14 cellular contexts compared by ENCODE assay signal in the genomic region with DNA sequence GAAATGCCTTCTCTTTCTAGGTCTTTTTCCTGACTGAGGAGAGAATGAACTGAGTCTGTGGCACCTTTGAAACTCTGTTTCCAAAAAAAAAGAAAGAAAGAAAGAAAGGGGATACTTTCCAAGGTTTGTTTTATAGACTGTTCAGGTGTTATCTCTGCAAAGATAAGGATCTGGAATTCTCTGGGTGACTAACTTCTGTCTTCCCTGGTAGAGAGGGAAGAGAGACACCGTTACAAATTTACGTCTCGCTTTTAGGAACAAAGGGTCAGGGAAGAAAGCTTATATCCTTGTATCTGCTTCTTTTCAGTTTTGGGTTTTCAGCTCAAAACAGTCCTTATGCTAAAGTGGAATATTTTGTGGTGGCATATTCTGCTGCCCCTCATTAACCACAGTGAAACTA.
DNase-seq lines count a peak whose midpoint lies in the region; ATAC-seq and TF ChIP-seq lines count a peak whose summit lies in the region.
"Had no signal": no experiment of that assay in that cellular context is flagged by ENCODE, and none has a peak within 500 bp of the region (broad histone marks: within the 10 kb centered on the region; RNA-seq: fewer than 3 reads in every experiment).

No MANE protein-coding gene starts in this region.

- H4K20me1 ChIP-seq in OCI-LY7 (ENCODE audit: insufficient read depth, low read length) = no peaks in the 10 kb centered on the region

- CTCF ChIA-PET in OCI-LY7 (lab: Charles Lee; ENCODE audit: unreplicated experiment) = no interaction called here

- H3K36me3 ChIP-seq in SJCRH30 (no peaks in the 10 kb centered on the region), parathyroid adenoma (ENCODE audit: control insufficient read depth, insufficient read depth, low read length) (no peaks in the 10 kb centered on the region), OCI-LY7 (ENCODE audit: insufficient read depth, low read length) (no peaks in the 10 kb centered on the region)
- H3K36me3 ChIP-seq: BE2C had no signal

- POLR2A ChIA-PET in OCI-LY7 (lab: Charles Lee) = no interaction called here

- no peaks in the 10 kb centered on the region for H3K9me2 ChIP-seq in OCI-LY7 (ENCODE audit: insufficient read depth, low read length)

- TF ChIP-seq CTCF in foreskin keratinocyte (conservative IDR thresholded peaks at IDR 0.05) = no peak
- no peak for TF ChIP-seq CTCF in parathyroid adenoma (IDR thresholded peaks at IDR 0.05)
- no peak for TF ChIP-seq CTCF in OCI-LY7 (conservative IDR thresholded peaks at IDR 0.05; ENCODE audit: low read length)

- H3K4me1 ChIP-seq in SJCRH30 = peaks cover 7% of the 10 kb centered on the region; the same call in 1 of the 2 replicates
- H3K4me1 ChIP-seq in foreskin keratinocyte = peaks cover 24% of the 10 kb centered on the region
- H3K4me1 ChIP-seq in parathyroid adenoma = peaks cover 2% of the 10 kb centered on the region
- H3K4me1 ChIP-seq in OCI-LY7 (ENCODE audit: insufficient read depth, low read length, poor library complexity, severe bottlenecking) = no peaks in the 10 kb centered on the region
- H3K4me1 ChIP-seq: BE2C had no signal

- H3K4me2 ChIP-seq in parathyroid adenoma (ENCODE audit: low read length) = peak overlapping the region; percentile 45
- no peak overlapping the region for H3K4me2 ChIP-seq in OCI-LY7 (ENCODE audit: low read length)
- H3K4me2 ChIP-seq: A549 had no signal

- H3K4me3 ChIP-seq in SJCRH30 = no peak overlapping the region
- H3K4me3 ChIP-seq in parathyroid adenoma (ENCODE audit: low read depth, low read length) = no peak overlapping the region
- H3K4me3 ChIP-seq in OCI-LY7 (ENCODE audit: low read depth, low read length, poor library complexity, severe bottlenecking) = no peak overlapping the region
- H3K4me3 ChIP-seq: A549 had no signal

- no peak overlapping the region for H2AFZ ChIP-seq in parathyroid adenoma
- H2AFZ ChIP-seq in OCI-LY7 (ENCODE audit: low read length) = no peak overlapping the region

- H3K27ac ChIP-seq in SJCRH30 = peak overlapping the region; percentile 61
- no peak overlapping the region for H3K27ac ChIP-seq in foreskin keratinocyte
- no peak overlapping the region for H3K27ac ChIP-seq in parathyroid adenoma
- H3K27ac ChIP-seq in OCI-LY7 (ENCODE audit: low read depth, low read length, poor library complexity, severe bottlenecking) = no peak overlapping the region
- H3K27ac ChIP-seq: C4-2B had no signal

- H3K79me2 ChIP-seq in parathyroid adenoma = no peaks in the 10 kb centered on the region
- no peaks in the 10 kb centered on the region for H3K79me2 ChIP-seq in OCI-LY7 (ENCODE audit: insufficient read depth, low read depth, low read length)

- DNase-seq in M059J (ENCODE audit: low read depth) (peak; percentile 51), SJCRH30 (peak in 1 of 2 experiments; percentile 3), foreskin keratinocyte (no peak), OCI-LY7 (ENCODE audit: low spot score) (no peak), DMS 273 treated with DMSO at 0.1 percent for 48 hours (lab: John Stamatoyannopoulos, UW) (no peak)
- DNase-seq in activated naive CD4-positive, alpha-beta T cell treated with Interleukin-2 at 50 U/mL for 16 hours = no peak
- DNase-seq: BE2C; CD4-positive, alpha-beta memory T cell; DMS53; GF-D8; IMR-90 had no signal

- H3K27me3 ChIP-seq in SJCRH30 (no peaks in the 10 kb centered on the region), foreskin keratinocyte (no peaks in the 10 kb centered on the region), parathyroid adenoma (ENCODE audit: control insufficient read depth, insufficient read depth, low read length) (no peaks in the 10 kb centered on the region)
- H3K27me3 ChIP-seq: BE2C had no signal

- no peak overlapping the region for H3K9ac ChIP-seq in parathyroid adenoma

- H3K9me3 ChIP-seq in SJCRH30 (replicated peaks) (no peaks in the 10 kb centered on the region), parathyroid adenoma (ENCODE audit: control insufficient read depth, low read length) (no peaks in the 10 kb centered on the region), OCI-LY7 (ENCODE audit: low read length) (no peaks in the 10 kb centered on the region)
- H3K9me3 ChIP-seq: A549, BE2C had no signal

- intact Hi-C loops in OCI-LY7 (cut with micrococcal nuclease; ENCODE audit: unreplicated experiment) = no loop called here

- peak; percentile 59 for ATAC-seq in foreskin keratinocyte
- ATAC-seq: A549 had no signal

- BruUV-seq in OCI-LY7 (replicated peaks; lab: Mats Ljungman, UMichigan) = no TSS peak
